In the genomic region with DNA sequence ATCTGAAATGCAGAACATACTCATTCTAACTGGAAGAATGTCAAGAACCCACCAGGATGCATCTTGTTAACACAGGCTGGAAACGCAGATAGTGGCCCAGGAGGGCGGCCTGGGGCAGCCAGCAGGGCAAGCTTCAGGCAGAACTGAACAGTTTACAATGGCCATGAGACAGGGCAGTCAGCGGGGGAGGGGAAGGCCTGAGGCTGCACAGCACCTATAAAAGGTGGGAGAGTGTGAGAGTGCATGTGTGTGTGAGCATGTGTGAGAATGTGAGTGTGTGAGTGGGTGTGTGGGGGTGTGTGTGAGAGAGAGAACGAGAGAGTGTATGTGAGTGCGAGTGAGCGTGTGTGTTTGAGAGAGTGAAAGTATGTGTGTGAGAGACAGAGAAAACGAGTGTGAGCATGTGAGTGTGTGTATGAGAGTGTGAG, we compare ENCODE assay signal across 1 cellular context.
A peak's percentile ranks its signal among the peaks of the same experiment; 100 is the strongest.
TF ChIP-seq lines count a peak whose summit lies in the region.

No MANE protein-coding gene starts in this region.

TF ChIP-seq in HepG2, 621 proteins besides CTCF, POLR2A, EP300 and RAD21 (continued from another document):
- TF ChIP-seq ZNF281 (CRISPR knock-in tag; IDR thresholded peaks at IDR 0.05; ENCODE audit: borderline replicate concordance), result 0 out of 2 replicates have a peak, but pooled peaks have one; percentile 15
